ENCODE assay signal across 14 cellular contexts in the genomic region with DNA sequence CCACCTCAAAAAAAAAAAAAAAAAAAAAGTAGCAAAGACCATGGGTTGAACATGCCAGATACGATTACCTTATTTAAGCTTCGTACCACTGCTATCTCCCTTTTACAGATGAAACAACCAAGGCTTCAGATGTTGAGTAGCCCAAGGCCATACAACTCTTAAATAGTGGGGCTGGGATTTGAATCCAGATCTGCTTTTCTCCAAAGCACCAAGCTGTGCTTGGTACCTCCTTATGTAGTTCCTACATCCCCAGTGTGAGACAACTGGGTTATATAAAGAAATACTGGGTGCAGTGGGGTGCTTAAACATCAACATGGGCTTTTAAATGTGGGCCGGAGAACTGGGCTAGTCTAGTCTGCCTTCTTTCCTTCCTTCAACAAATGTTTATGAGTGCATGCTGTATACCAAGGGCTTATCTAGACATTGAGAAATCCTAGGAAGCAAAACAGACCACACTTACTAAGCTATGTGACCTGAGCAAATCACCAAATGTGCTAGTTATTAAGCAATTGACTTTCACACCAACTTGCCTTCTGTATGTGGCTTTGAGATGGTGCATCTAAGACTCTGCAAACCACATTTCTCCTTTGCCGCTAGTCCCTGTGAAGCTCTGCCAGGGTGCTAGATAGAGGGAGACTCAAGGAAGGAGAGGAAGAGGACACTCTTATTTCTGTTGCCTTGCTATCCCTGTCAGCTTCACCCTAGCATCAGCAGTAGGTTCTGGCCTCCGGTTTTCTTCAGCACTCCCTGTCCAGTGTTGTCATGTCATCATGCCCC.
DNase-seq lines count a peak whose midpoint lies in the region; ATAC-seq, FAIRE-seq and TF ChIP-seq lines count a peak whose summit lies in the region.
"Had no signal": no experiment of that assay in that cellular context is flagged by ENCODE, and none has a peak within 500 bp of the region (broad histone marks: within the 10 kb centered on the region; RNA-seq: fewer than 3 reads in every experiment).

No MANE protein-coding gene starts in this region.

- peak overlapping the region; percentile 77 for H3K27ac Mint-ChIP-seq in MCF 10A (ENCODE audit: low read depth, unreplicated experiment)
- H3K27ac Mint-ChIP-seq in activated T-helper 1 cell treated with anti-CD3 and anti-CD28 coated beads, Interleukin-12 subunit alpha, Interleukin-12 subunit beta, Interleukin-2, Interleukin-4 antibody, amounts not matched to agents 30 ng/mL and 10 ng/mL and 1 ng/mL, durations not matched to agents 14 hours and 24 hours and 36 hours = peak overlapping the region; percentile 4

- H3K4me1 Mint-ChIP-seq in MCF 10A (ENCODE audit: insufficient read depth, unreplicated experiment) = peaks cover 23% of the 10 kb centered on the region
- H3K4me1 Mint-ChIP-seq in activated T-helper 1 cell treated with anti-CD3 and anti-CD28 coated beads, Interleukin-12 subunit alpha, Interleukin-12 subunit beta, Interleukin-2, Interleukin-4 antibody, amounts not matched to agents 30 ng/mL and 10 ng/mL and 1 ng/mL, durations not matched to agents 14 hours and 24 hours and 36 hours (ENCODE audit: low read depth) = peaks cover 31% of the 10 kb centered on the region

- H3K4me1 ChIP-seq in breast epithelium = peaks cover 0 to 3% of the 10 kb centered on the region in 2 donors

- H3K36me3 Mint-ChIP-seq in MCF 10A (ENCODE audit: insufficient read depth, unreplicated experiment) = peaks cover 6% of the 10 kb centered on the region
- no peaks in the 10 kb centered on the region for H3K36me3 Mint-ChIP-seq in activated T-helper 1 cell treated with anti-CD3 and anti-CD28 coated beads, Interleukin-12 subunit alpha, Interleukin-12 subunit beta, Interleukin-2, Interleukin-4 antibody, amounts not matched to agents 30 ng/mL and 10 ng/mL and 1 ng/mL, durations not matched to agents 14 hours and 24 hours and 36 hours (ENCODE audit: low read depth)

- H3K27me3 ChIP-seq in breast epithelium (no peaks in the 10 kb centered on the region), layer of hippocampus (ENCODE audit: control insufficient read depth, insufficient read depth, low read length) (no peaks in the 10 kb centered on the region)
- H3K27me3 ChIP-seq: BLaER1, right lobe of liver, SJSA1 had no signal

- no peak for ATAC-seq in HG02970 (IDR thresholded peaks at IDR 0.05; ENCODE audit: low FRiP score, unreplicated experiment)

- DNase-seq in MCF 10A (ENCODE audit: unreplicated experiment) = no peak
- DNase-seq in breast epithelium (ENCODE audit: low spot score in 2 of 2) = no peak
- no peak for DNase-seq in activated T-helper 1 cell treated with anti-CD3 and anti-CD28 coated beads, Interleukin-12 subunit alpha, Interleukin-12 subunit beta, Interleukin-2, Interleukin-4 antibody, amounts not matched to agents 30 ng/mL and 10 ng/mL and 1 ng/mL, durations not matched to agents 14 hours and 24 hours and 36 hours (ENCODE audit: low spot score)
- DNase-seq in epidermal melanocyte (ENCODE audit: insufficient read length, low spot score) = no peak
- DNase-seq in NCI-H1436 (lab: John Stamatoyannopoulos, UW) = no peak
- no peak for DNase-seq in D721Med (ENCODE audit: insufficient read length, low spot score)
- DNase-seq: effector CD4-positive, alpha-beta T cell; NCI-H187 treated with DMSO at 0.1 percent for 48 hours had no signal

- TF ChIP-seq CTCF in MCF 10A (IDR thresholded peaks at IDR 0.05; ENCODE audit: unreplicated experiment) (no peak), breast epithelium (IDR thresholded peaks at IDR 0.05) (no peak), D721Med (IDR thresholded peaks at IDR 0.05; ENCODE audit: insufficient read depth, missing control alignments) (no peak)

- no peak overlapping the region for H3K27ac ChIP-seq in breast epithelium
- peak overlapping the region; percentile 2 for H3K27ac ChIP-seq in layer of hippocampus (ENCODE audit: low read depth, low read length)

- POLR2A ChIA-PET in MCF 10A (lab: Yijun Ruan, JAX) = interaction anchor here (0.7 to 1.1 kb wide), 4 partner anchors 92 to 239 kb away, joined by 3 to 4 read pairs (median 4); no protein-coding TSS in a partner anchor

- H3K4me3 Mint-ChIP-seq in MCF 10A (ENCODE audit: unreplicated experiment) = no peak overlapping the region
- H3K4me3 Mint-ChIP-seq in activated T-helper 1 cell treated with anti-CD3 and anti-CD28 coated beads, Interleukin-12 subunit alpha, Interleukin-12 subunit beta, Interleukin-2, Interleukin-4 antibody, amounts not matched to agents 30 ng/mL and 10 ng/mL and 1 ng/mL, durations not matched to agents 14 hours and 24 hours and 36 hours = no peak overlapping the region

- H3K27me3 Mint-ChIP-seq in MCF 10A (ENCODE audit: insufficient read depth, unreplicated experiment) = no peaks in the 10 kb centered on the region
- H3K27me3 Mint-ChIP-seq in activated T-helper 1 cell treated with anti-CD3 and anti-CD28 coated beads, Interleukin-12 subunit alpha, Interleukin-12 subunit beta, Interleukin-2, Interleukin-4 antibody, amounts not matched to agents 30 ng/mL and 10 ng/mL and 1 ng/mL, durations not matched to agents 14 hours and 24 hours and 36 hours (ENCODE audit: insufficient read depth) = peaks cover 1% of the 10 kb centered on the region

- no peak for TF ChIP-seq POLR2A in breast epithelium (IDR thresholded peaks at IDR 0.05)

- intact Hi-C loops in MCF 10A (cut with micrococcal nuclease) = no loop called here
- intact Hi-C loops in breast epithelium (cut with DNase I; ENCODE audit: low total_unique reads) = no loop called here
- intact Hi-C loops in activated T-helper 1 cell treated with anti-CD3 and anti-CD28 coated beads, Interleukin-12 subunit alpha, Interleukin-12 subunit beta, Interleukin-2, Interleukin-4 antibody, amounts not matched to agents 30 ng/mL and 10 ng/mL and 1 ng/mL, durations not matched to agents 14 hours and 24 hours and 36 hours (cut with micrococcal nuclease) = no loop called here

- H3K9me3 ChIP-seq in breast epithelium = no peaks in the 10 kb centered on the region
- H3K9me3 ChIP-seq: BLaER1, right lobe of liver, SJSA1 had no signal

- no peak overlapping the region for H3K4me3 ChIP-seq in breast epithelium

- no peaks in the 10 kb centered on the region for H3K36me3 ChIP-seq in breast epithelium
- H3K36me3 ChIP-seq: BLaER1, right lobe of liver, SJSA1 had no signal

- BruUV-seq in MCF 10A (replicated peaks; lab: Mats Ljungman, UMichigan) = no TSS peak

- no peaks in the 10 kb centered on the region for H3K9me3 Mint-ChIP-seq in MCF 10A (ENCODE audit: unreplicated experiment)
- no peaks in the 10 kb centered on the region for H3K9me3 Mint-ChIP-seq in activated T-helper 1 cell treated with anti-CD3 and anti-CD28 coated beads, Interleukin-12 subunit alpha, Interleukin-12 subunit beta, Interleukin-2, Interleukin-4 antibody, amounts not matched to agents 30 ng/mL and 10 ng/mL and 1 ng/mL, durations not matched to agents 14 hours and 24 hours and 36 hours

- FAIRE-seq in D721Med (lab: Jason Lieb, UNC) = no peak
- FAIRE-seq: GM12891 had no signal

- CTCF ChIA-PET in MCF 10A (lab: Yijun Ruan, JAX) = interaction anchor here (0.5 to 2.2 kb wide), 7 partner anchors 167 to 1941 kb away, joined by 3 to 7 read pairs (median 4); no protein-coding TSS in a partner anchor
